16 cellular contexts compared by ENCODE assay signal in genomic region chr2:60533114-60534033, GRCh38. TPM values are rescaled to one million over a fixed set of nuclear protein-coding genes. Genes with fewer than 3 reads are reported as not detected.
A peak's percentile ranks its signal among the peaks of the same experiment; 100 is the strongest.
DNase-seq lines count a peak whose midpoint lies in the region; ATAC-seq and TF ChIP-seq lines count a peak whose summit lies in the region.
"Had no signal": no experiment of that assay in that cellular context is flagged by ENCODE, and none has a peak within 500 bp of the region (broad histone marks: within the 10 kb centered on the region; RNA-seq: fewer than 3 reads in every experiment).

No MANE protein-coding gene starts in this region.

- H3K36me3 Mint-ChIP-seq in activated CD8-positive, alpha-beta memory T cell treated with anti-CD3 and anti-CD28 coated beads, Interleukin-2, amount 10 ng/mL, durations not matched to agents 7 days and 5 days: no peaks in the 10 kb centered on the region
- H3K36me3 Mint-ChIP-seq: activated CD4-positive, alpha-beta memory T cell treated with anti-CD3 and anti-CD28 coated beads for 36 hours had no signal

- no peak overlapping the region for H4K8ac ChIP-seq in mesendoderm (ENCODE audit: low read depth, low read length)

- H3K4me3 ChIP-seq in HEK293 (ENCODE audit: low read depth, low read length): no peak overlapping the region
- no peak overlapping the region for H3K4me3 ChIP-seq in mesendoderm (ENCODE audit: low read length)
- H3K4me3 ChIP-seq in adrenal gland: no peak overlapping the region
- H3K4me3 ChIP-seq: HAP-1 had no signal

- peaks cover 53% of the 10 kb centered on the region for H3K79me2 ChIP-seq in mesendoderm (ENCODE audit: control insufficient read depth, insufficient read depth, low read length)

- ATAC-seq in activated CD8-positive, alpha-beta memory T cell treated with anti-CD3 and anti-CD28 coated beads, Interleukin-2, amount 10 ng/mL, durations not matched to agents 7 days and 5 days: no peak
- no peak for ATAC-seq in HG02759 (IDR thresholded peaks at IDR 0.05; ENCODE audit: unreplicated experiment)
- ATAC-seq: heart left ventricle had no signal

- WGBS in mesendoderm (ENCODE audit: extremely low coverage, insufficient coverage, low lambda C conversion rate): 100% methylated on average over 1 of the region's 13 CpGs
- WGBS in adrenal gland, 4 donors: 53 to 58% (median 57%) methylated on average over 13 of the region's 13 CpGs

- POLR2A ChIA-PET in HEK293 (lab: Yijun Ruan, JAX): no interaction called here

- H3K27ac Mint-ChIP-seq in activated CD8-positive, alpha-beta memory T cell treated with anti-CD3 and anti-CD28 coated beads, Interleukin-2, amount 10 ng/mL, durations not matched to agents 7 days and 5 days: no peak overlapping the region
- H3K27ac Mint-ChIP-seq: activated CD4-positive, alpha-beta memory T cell treated with anti-CD3 and anti-CD28 coated beads for 36 hours had no signal

- no peaks in the 10 kb centered on the region for H3K4me1 Mint-ChIP-seq in activated CD8-positive, alpha-beta memory T cell treated with anti-CD3 and anti-CD28 coated beads, Interleukin-2, amount 10 ng/mL, durations not matched to agents 7 days and 5 days

- H3K9me3 Mint-ChIP-seq in activated CD8-positive, alpha-beta memory T cell treated with anti-CD3 and anti-CD28 coated beads, Interleukin-2, amount 10 ng/mL, durations not matched to agents 7 days and 5 days (ENCODE audit: low read depth): no peaks in the 10 kb centered on the region
- H3K9me3 Mint-ChIP-seq: activated CD4-positive, alpha-beta memory T cell treated with anti-CD3 and anti-CD28 coated beads for 36 hours had no signal

- H3K9me3 ChIP-seq in HEK293 (ENCODE audit: control insufficient read depth, insufficient read depth, low read depth, low read length) (no peaks in the 10 kb centered on the region), adrenal gland (replicated peaks in 1 of 3) (no peaks in the 10 kb centered on the region)
- H3K9me3 ChIP-seq: HAP-1, heart left ventricle had no signal

- peak overlapping the region; percentile 50 for H2BK120ac ChIP-seq in mesendoderm (ENCODE audit: low read depth, low read length)

- no peak for TF ChIP-seq CTCF in HEK293 (tag by site-specific recombination; IDR thresholded peaks at IDR 0.05)
- TF ChIP-seq CTCF in adrenal gland (IDR thresholded peaks at IDR 0.05): no peak

- peaks cover 70% of the 10 kb centered on the region for H3K27me3 Mint-ChIP-seq in activated CD8-positive, alpha-beta memory T cell treated with anti-CD3 and anti-CD28 coated beads, Interleukin-2, amount 10 ng/mL, durations not matched to agents 7 days and 5 days

- H3K4ac ChIP-seq in mesendoderm (ENCODE audit: low read depth, low read length): no peak overlapping the region

- H3K79me1 ChIP-seq in mesendoderm (ENCODE audit: low read length): peaks cover 20% of the 10 kb centered on the region

- no peak overlapping the region for H2BK5ac ChIP-seq in mesendoderm (ENCODE audit: low read length)

- H3K56ac ChIP-seq in mesendoderm (ENCODE audit: low read length): peak overlapping the region; percentile 11

- peaks cover 75% of the 10 kb centered on the region for H3K4me1 ChIP-seq in HEK293 (ENCODE audit: control insufficient read depth, insufficient read depth, low read length)
- peaks cover 46% of the 10 kb centered on the region for H3K4me1 ChIP-seq in mesendoderm (ENCODE audit: control insufficient read depth, low read depth, low read length)
- peaks cover 0 to 10% of the 10 kb centered on the region in 2 donors for H3K4me1 ChIP-seq in adrenal gland (replicated peaks in 1 of 2)

- intact Hi-C loops in adrenal gland (cut with DNase I): no loop called here

- H3K36me3 ChIP-seq in HEK293 (ENCODE audit: control insufficient read depth in 2 of 2, insufficient read depth in 1 of 2, low read length in 2 of 2) (peaks cover 0 to 6% of the 10 kb centered on the region in 2 experiments; a peak in 1 of 3 replicates), mesendoderm (ENCODE audit: control insufficient read depth, insufficient read depth, low read length) (no peaks in the 10 kb centered on the region), adrenal gland (replicated peaks in 1 of 2) (no peaks in the 10 kb centered on the region)
- H3K36me3 ChIP-seq: brain microvascular endothelial cell, HAP-1, heart left ventricle had no signal

- H3K27me3 ChIP-seq in mesendoderm (ENCODE audit: insufficient read depth, low read length, poor library complexity) (no peaks in the 10 kb centered on the region), adrenal gland (no peaks in the 10 kb centered on the region)
- H3K27me3 ChIP-seq: brain microvascular endothelial cell had no signal

- 0 out of 2 replicates have a peak overlapping the region, but pooled peaks have one; percentile 43 for H3K27ac ChIP-seq in HEK293 (ENCODE audit: extremely low read depth, low read depth, low read length)
- H3K27ac ChIP-seq in mesendoderm (ENCODE audit: low read depth, low read length): no peak overlapping the region
- no peak overlapping the region for H3K27ac ChIP-seq in adrenal gland
- H3K27ac ChIP-seq: brain microvascular endothelial cell had no signal

- H2AK5ac ChIP-seq in mesendoderm (ENCODE audit: low read length): no peak overlapping the region

- no peak overlapping the region for H3K9ac ChIP-seq in mesendoderm (ENCODE audit: low read length)

- no peak for TF ChIP-seq POLR2A in adrenal gland (IDR thresholded peaks at IDR 0.05)

- H3K23ac ChIP-seq in mesendoderm (ENCODE audit: low read length): no peak overlapping the region

- DNase-seq in AG20443 (ENCODE audit: low spot score) (peak; percentile 32), astrocyte of the hippocampus (ENCODE audit: low read depth, low spot score) (peak; percentile 75), mesendoderm (no peak), adrenal gland (no peak), NCI-H2196 (lab: John Stamatoyannopoulos, UW; ENCODE audit: unreplicated experiment) (no peak)
- DNase-seq in activated CD8-positive, alpha-beta memory T cell treated with anti-CD3 and anti-CD28 coated beads, Interleukin-2, amount 10 ng/mL, durations not matched to agents 7 days and 5 days: no peak
- DNase-seq: activated CD4-positive, alpha-beta memory T cell treated with anti-CD3 and anti-CD28 coated beads for 36 hours; brain microvascular endothelial cell; heart left ventricle; NCI-H1930; Right ventricle myocardium superior; stimulated activated CD4-positive, alpha-beta T cell treated with anti-CD3 and anti-CD28 coated beads, Interleukin-1b, Interleukin-23, amount 100 ng/mL, for 48 hours; substantia nigra had no signal

- no peak overlapping the region for H2BK15ac ChIP-seq in mesendoderm (replicated peaks; ENCODE audit: low read depth)

- H3K4me3 Mint-ChIP-seq in activated CD8-positive, alpha-beta memory T cell treated with anti-CD3 and anti-CD28 coated beads, Interleukin-2, amount 10 ng/mL, durations not matched to agents 7 days and 5 days: no peak overlapping the region
- H3K4me3 Mint-ChIP-seq: activated CD4-positive, alpha-beta memory T cell treated with anti-CD3 and anti-CD28 coated beads for 36 hours had no signal

- no peak overlapping the region for H3K18ac ChIP-seq in mesendoderm (ENCODE audit: low read length)

- H4K5ac ChIP-seq in mesendoderm (ENCODE audit: low read length): no peak overlapping the region

- no peak overlapping the region for H3K4me2 ChIP-seq in mesendoderm (ENCODE audit: low read length)

- CTCF ChIA-PET in HEK293 (lab: Yijun Ruan, JAX): no interaction called here
- CTCF ChIA-PET in activated CD8-positive, alpha-beta memory T cell treated with anti-CD3 and anti-CD28 coated beads, Interleukin-2, amount 10 ng/mL, durations not matched to agents 7 days and 5 days (lab: Charles Lee): interaction anchor here (0.9 kb wide), 1 partner anchor 49 kb away, joined by 3 read pairs; no protein-coding TSS in a partner anchor

TF ChIP-seq in HEK293, 187 proteins besides CTCF, POLR2A, EP300 and RAD21 (continues in another document):
- TF ChIP-seq ZBTB48 (tag by site-specific recombination; IDR thresholded peaks at IDR 0.05) (peak; percentile 42; the same call in 1 of the 2 replicates), ZNF239 (tag by site-specific recombination; IDR thresholded peaks at IDR 0.05) (no peak), ZNF843 (tag by site-specific recombination; IDR thresholded peaks at IDR 0.05) (peak; percentile 75; the same call in 1 of the 2 replicates), FEZF1 (tag by site-specific recombination; IDR thresholded peaks at IDR 0.05) (peak; percentile 64), TSHZ1 (tag by site-specific recombination; IDR thresholded peaks at IDR 0.05; ENCODE audit: borderline replicate concordance) (peak; percentile 20; the same call in 1 of the 2 replicates), TRIM28 (IDR thresholded peaks at IDR 0.05; ENCODE audit: borderline replicate concordance, low read length) (peak; percentile 42; the same call in 1 of the 2 replicates), ZNF366 (tag by site-specific recombination; conservative IDR thresholded peaks at IDR 0.05) (peak; percentile 60)

RNA-seq across cellular contexts. Expression of gene BCL11A, which starts 20.1 kb away (rescaled TPM):
- polyA plus RNA-seq in mesendoderm (2013, experiment 1 of 2): 45.5 TPM
- 46.4 TPM for polyA plus RNA-seq in mesendoderm (2013, experiment 2 of 2)
- 10 to 100 TPM in 1 of 8 donors, 1 to 10 TPM in 7; 2.9 to 16.7 (median 4.1) TPM for total RNA-seq in adrenal gland
- polyA plus RNA-seq in adrenal gland: 1 to 10 TPM; 3.9 to 7.6 (median 6.2) TPM
- not detected for total RNA-seq in activated CD8-positive, alpha-beta memory T cell treated with anti-CD3 and anti-CD28 coated beads, Interleukin-2, amount 10 ng/mL, durations not matched to agents 7 days and 5 days
- total RNA-seq: activated CD4-positive, alpha-beta memory T cell treated with anti-CD3 and anti-CD28 coated beads for 36 hours had no signal

Comparison
In these comparisons a context has a peak if more than half of its experiments do, and no peak if none do; other contexts are left out.
1. DNase-seq: peak in AG20443 (single experiment) and astrocyte of the hippocampus (single experiment); none in mesendoderm (single experiment), adrenal gland (0 of 7), activated CD8-positive, alpha-beta memory T cell treated with anti-CD3 and anti-CD28 coated beads, Interleukin-2, amount 10 ng/mL, durations not matched to agents 7 days and 5 days (single experiment) and NCI-H2196 (single experiment).